2 cellular contexts compared by ENCODE assay signal in genomic region chr11:12721816-12722604, GRCh38.
TF ChIP-seq lines count a peak whose summit lies in the region.

No MANE protein-coding gene starts in this region.

TF ChIP-seq in HEK293, 187 proteins besides CTCF, POLR2A, EP300 and RAD21:
- TF ChIP-seq PATZ1 (tag by site-specific recombination; IDR thresholded peaks at IDR 0.05) (no peak), PRDM10 (tag by site-specific recombination; IDR thresholded peaks at IDR 0.05) (peak; percentile 45), SALL2 (tag by site-specific recombination; IDR thresholded peaks at IDR 0.05; ENCODE audit: borderline replicate concordance) (no peak), ZBTB17 (tag by site-specific recombination; IDR thresholded peaks at IDR 0.05) (peak; percentile 87)

TF ChIP-seq in H1, 55 proteins besides CTCF, POLR2A, EP300 and RAD21:
- no peak for TF ChIP-seq HDAC6 (IDR thresholded peaks at IDR 0.05; ENCODE audit: low read depth, low read length)
- no peak for TF ChIP-seq CEBPB (IDR thresholded peaks at IDR 0.05; ENCODE audit: low read depth, low read length)
- no peak for TF ChIP-seq ZNF274 (IDR thresholded peaks at IDR 0.05; ENCODE audit: borderline replicate concordance, extremely low read depth, low read length)
- no peak for TF ChIP-seq POU5F1 (IDR thresholded peaks at IDR 0.05; ENCODE audit: low read depth, low read length)
- TF ChIP-seq CREB1 (IDR thresholded peaks at IDR 0.05), result no peak
- no peak for TF ChIP-seq RXRA (IDR thresholded peaks at IDR 0.05; ENCODE audit: insufficient read depth, low read depth, low read length)
- TF ChIP-seq FOSL1 (IDR thresholded peaks at IDR 0.05; ENCODE audit: insufficient read depth, low read depth, low read length), result no peak
- no peak for TF ChIP-seq MAFK (IDR thresholded peaks at IDR 0.05; ENCODE audit: low read depth, low read length)
- TF ChIP-seq TEAD4 (IDR thresholded peaks at IDR 0.05; ENCODE audit: low read depth, low read length), result no peak
- TF ChIP-seq RBBP5 (IDR thresholded peaks at IDR 0.05; ENCODE audit: borderline replicate concordance, low read depth, low read length), result no peak
- no peak for TF ChIP-seq SP1 (IDR thresholded peaks at IDR 0.05; ENCODE audit: low read depth, low read length)
